8 cellular contexts compared by ENCODE assay signal in the genomic region with DNA sequence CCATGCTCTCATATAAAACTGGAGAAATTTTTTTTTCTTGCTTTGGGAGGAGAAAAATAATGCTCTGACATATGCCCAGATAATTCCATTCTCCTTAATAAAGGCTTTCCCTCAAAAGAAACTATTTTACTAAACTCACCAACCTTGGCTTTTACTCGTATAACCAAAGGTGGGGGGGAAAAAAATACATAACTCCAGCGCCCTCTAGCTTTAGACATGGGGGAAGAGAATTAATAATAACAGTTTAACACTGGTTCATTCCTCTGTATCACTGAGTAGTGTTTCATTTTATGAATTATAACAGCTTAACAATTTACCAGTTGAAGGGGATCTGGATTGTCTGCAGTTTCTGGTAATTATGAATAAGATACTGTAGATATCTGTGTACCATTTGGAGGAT.
A peak's percentile ranks its signal among the peaks of the same experiment; 100 is the strongest.
DNase-seq lines count a peak whose midpoint lies in the region; TF ChIP-seq lines count a peak whose summit lies in the region.

No MANE protein-coding gene starts in this region.

- no peak overlapping the region for H3K27ac Mint-ChIP-seq in osteocyte (ENCODE audit: unreplicated experiment)

- no peak overlapping the region for H2AFZ ChIP-seq in Loucy (ENCODE audit: low read length)

- H3K4me3 ChIP-seq in Loucy (ENCODE audit: low read length, poor library complexity, severe bottlenecking), result no peak overlapping the region
- no peak overlapping the region for H3K4me3 ChIP-seq in astrocyte of the spinal cord (ENCODE audit: low read depth, low read length)
- no peak overlapping the region for H3K4me3 ChIP-seq in Peyer's patch

- peak; percentile 72 for TF ChIP-seq CTCF in Loucy (conservative IDR thresholded peaks at IDR 0.05; ENCODE audit: low read length)
- peak; percentile 28 for TF ChIP-seq CTCF in astrocyte of the spinal cord (IDR thresholded peaks at IDR 0.05; ENCODE audit: low read depth, low read length)
- peak; percentile 64 for TF ChIP-seq CTCF in osteocyte (IDR thresholded peaks at IDR 0.05)
- TF ChIP-seq CTCF in Peyer's patch (IDR thresholded peaks at IDR 0.05), result no peak

- no peaks in the 10 kb centered on the region for H3K4me1 ChIP-seq in Loucy (ENCODE audit: insufficient read depth, low read length, poor library complexity, severe bottlenecking)
- no peaks in the 10 kb centered on the region for H3K4me1 ChIP-seq in Peyer's patch

- no peak overlapping the region for H3K4me3 Mint-ChIP-seq in osteocyte (ENCODE audit: unreplicated experiment)

- H4K20me1 ChIP-seq in Loucy (ENCODE audit: insufficient read depth, low read length, poor library complexity, severe bottlenecking), result no peaks in the 10 kb centered on the region

- no peaks in the 10 kb centered on the region for H3K36me3 Mint-ChIP-seq in osteocyte (ENCODE audit: unreplicated experiment)

- H3K27me3 Mint-ChIP-seq in osteocyte (ENCODE audit: unreplicated experiment), result peaks cover 4% of the 10 kb centered on the region

- no peak overlapping the region for H3K4me2 ChIP-seq in Loucy (ENCODE audit: low read depth, low read length, poor library complexity, severe bottlenecking)

- no peaks in the 10 kb centered on the region for H3F3A ChIP-seq in Loucy (ENCODE audit: low read depth)

- H3K9ac ChIP-seq in Loucy (ENCODE audit: low read depth, low read length, poor library complexity, severe bottlenecking), result no peak overlapping the region

- H3K27ac ChIP-seq in Peyer's patch, result no peak overlapping the region

- H3K4me1 Mint-ChIP-seq in osteocyte (ENCODE audit: unreplicated experiment), result no peaks in the 10 kb centered on the region

- H3K9me3 Mint-ChIP-seq in osteocyte (ENCODE audit: unreplicated experiment), result peaks cover 6% of the 10 kb centered on the region

- no peak for TF ChIP-seq POLR2A in Peyer's patch (IDR thresholded peaks at IDR 0.05)

- in situ Hi-C loops in astrocyte of the spinal cord (cut with HindIII; ENCODE audit: low sequenced_read_pairs), result no loop called here

- DNase-seq in NCI-H146 (lab: John Stamatoyannopoulos, UW), result peak; percentile 7
- DNase-seq in NCI-H146 treated with DMSO at 0.1 percent for 48 hours (lab: John Stamatoyannopoulos, UW; ENCODE audit: unreplicated experiment), result no peak
- peak; percentile 8 for DNase-seq in astrocyte of the spinal cord (ENCODE audit: low read depth, low spot score)
- no peak for DNase-seq in osteocyte (ENCODE audit: extremely low spot score, unreplicated experiment)
- DNase-seq in NOMO-1 treated with DMSO at 0.1 percent for 48 hours (lab: John Stamatoyannopoulos, UW; ENCODE audit: unreplicated experiment), result no peak
- no peak for DNase-seq in Peyer's patch
- no peak for DNase-seq in hepatic stellate cell (ENCODE audit: low spot score)

- H3K9me2 ChIP-seq in Loucy (replicated peaks; ENCODE audit: low read depth, low read length), result no peaks in the 10 kb centered on the region

- no peaks in the 10 kb centered on the region for H3K79me2 ChIP-seq in Loucy (ENCODE audit: insufficient read depth, low read length)

- H3K9me3 ChIP-seq in Loucy (ENCODE audit: insufficient read depth, low read depth, low read length) (no peaks in the 10 kb centered on the region), Peyer's patch (no peaks in the 10 kb centered on the region)

- H3K27me3 ChIP-seq in Loucy (ENCODE audit: insufficient read depth, low read length, poor library complexity, severe bottlenecking), result no peaks in the 10 kb centered on the region
- no peaks in the 10 kb centered on the region for H3K27me3 ChIP-seq in Peyer's patch

- H3K36me3 ChIP-seq in Loucy (ENCODE audit: insufficient read depth, low read length), result no peaks in the 10 kb centered on the region
- H3K36me3 ChIP-seq in Peyer's patch, result no peaks in the 10 kb centered on the region

Comparison
In these comparisons a context has a peak if more than half of its experiments do, and no peak if none do; other contexts are left out.
1. DNase-seq: peak in NCI-H146 (single experiment) and astrocyte of the spinal cord (single experiment); none in NCI-H146 treated with DMSO at 0.1 percent for 48 hours (single experiment), osteocyte (single experiment), NOMO-1 treated with DMSO at 0.1 percent for 48 hours (single experiment), Peyer's patch (0 of 3) and hepatic stellate cell (single experiment).
2. CTCF ChIP-seq: peak in Loucy (single experiment), astrocyte of the spinal cord (single experiment) and osteocyte (single experiment); none in Peyer's patch (0 of 6).